13 cellular contexts compared by ENCODE assay signal in genomic region chr5:175572922-175573321, GRCh38.
DNase-seq lines count a peak whose midpoint lies in the region; ATAC-seq and TF ChIP-seq lines count a peak whose summit lies in the region.
"Had no signal": no experiment of that assay in that cellular context is flagged by ENCODE, and none has a peak within 500 bp of the region (broad histone marks: within the 10 kb centered on the region; RNA-seq: fewer than 3 reads in every experiment).

No MANE protein-coding gene starts in this region.

- peaks cover 7% of the 10 kb centered on the region for H3K4me1 Mint-ChIP-seq in MCF 10A (ENCODE audit: insufficient read depth, unreplicated experiment)
- peaks cover 10% of the 10 kb centered on the region for H3K4me1 Mint-ChIP-seq in activated naive CD4-positive, alpha-beta T cell treated with anti-CD3 and anti-CD28 coated beads, Interleukin-2, amount 10 ng/mL, durations not matched to agents 7 days and 5 days

- no peak for TF ChIP-seq CTCF in MCF 10A (IDR thresholded peaks at IDR 0.05; ENCODE audit: unreplicated experiment)
- no peak for TF ChIP-seq CTCF in breast epithelium (IDR thresholded peaks at IDR 0.05)
- TF ChIP-seq CTCF in left ventricle myocardium inferior (IDR thresholded peaks at IDR 0.05; ENCODE audit: borderline replicate concordance), result no peak
- TF ChIP-seq CTCF in thoracic aorta (IDR thresholded peaks at IDR 0.05), result no peak

- H3K4me3 Mint-ChIP-seq in MCF 10A (ENCODE audit: unreplicated experiment), result no peak overlapping the region
- no peak overlapping the region for H3K4me3 Mint-ChIP-seq in activated naive CD4-positive, alpha-beta T cell treated with anti-CD3 and anti-CD28 coated beads, Interleukin-2, amount 10 ng/mL, durations not matched to agents 7 days and 5 days

- intact Hi-C loops in MCF 10A (cut with micrococcal nuclease) (no loop called here), breast epithelium (cut with DNase I; ENCODE audit: low total_unique reads) (no loop called here), left ventricle myocardium inferior (cut with micrococcal nuclease) (no loop called here)

- peaks cover 5% of the 10 kb centered on the region for H3K9me3 Mint-ChIP-seq in MCF 10A (ENCODE audit: unreplicated experiment)
- H3K9me3 Mint-ChIP-seq in activated naive CD4-positive, alpha-beta T cell treated with anti-CD3 and anti-CD28 coated beads, Interleukin-2, amount 10 ng/mL, durations not matched to agents 7 days and 5 days, result no peaks in the 10 kb centered on the region

- ATAC-seq in thoracic aorta (ENCODE audit: insufficient number of reproducible peaks, low FRiP score, low read depth), result peak; percentile 87
- ATAC-seq: esophagus mucosa had no signal

- POLR2A ChIA-PET in MCF 10A (lab: Yijun Ruan, JAX), result no interaction called here

- peaks cover 17% of the 10 kb centered on the region for H3K27me3 Mint-ChIP-seq in MCF 10A (ENCODE audit: insufficient read depth, unreplicated experiment)
- peaks cover 41% of the 10 kb centered on the region for H3K27me3 Mint-ChIP-seq in activated naive CD4-positive, alpha-beta T cell treated with anti-CD3 and anti-CD28 coated beads, Interleukin-2, amount 10 ng/mL, durations not matched to agents 7 days and 5 days

- H3K9me3 ChIP-seq in breast epithelium (no peaks in the 10 kb centered on the region), left ventricle myocardium inferior (replicated peaks) (no peaks in the 10 kb centered on the region), thoracic aorta (no peaks in the 10 kb centered on the region)
- H3K9me3 ChIP-seq: uterus had no signal

- no peak for TF ChIP-seq POLR2A in breast epithelium (IDR thresholded peaks at IDR 0.05)

- H3K27ac ChIP-seq in breast epithelium (no peak overlapping the region), left ventricle myocardium inferior (replicated peaks) (peak overlapping the region; percentile 86), thoracic aorta (no peak overlapping the region)
- H3K27ac ChIP-seq: uterus had no signal

- peaks cover 0 to 19% of the 10 kb centered on the region in 2 donors for H3K27me3 ChIP-seq in breast epithelium
- peaks cover 4% of the 10 kb centered on the region for H3K27me3 ChIP-seq in left ventricle myocardium inferior (ENCODE audit: low read depth)
- H3K27me3 ChIP-seq in thoracic aorta (replicated peaks; ENCODE audit: insufficient read depth), result no peaks in the 10 kb centered on the region
- H3K27me3 ChIP-seq: uterus had no signal

- H3K4me3 ChIP-seq in breast epithelium (no peak overlapping the region), left ventricle myocardium inferior (no peak overlapping the region), thoracic aorta (no peak overlapping the region)
- H3K4me3 ChIP-seq: uterus had no signal

- H3K4me1 ChIP-seq in breast epithelium (no peaks in the 10 kb centered on the region), left ventricle myocardium inferior (peaks cover 15% of the 10 kb centered on the region), thoracic aorta (ENCODE audit: control insufficient read depth in 1 of 2, low read depth in 2 of 2) (no peaks in the 10 kb centered on the region)
- H3K4me1 ChIP-seq: uterus had no signal

- CTCF ChIA-PET in MCF 10A (lab: Yijun Ruan, JAX), result no interaction called here
- CTCF ChIA-PET in activated naive CD4-positive, alpha-beta T cell treated with anti-CD3 and anti-CD28 coated beads, Interleukin-2, amount 10 ng/mL, durations not matched to agents 7 days and 5 days (lab: Charles Lee), result no interaction called here

- H3K27ac Mint-ChIP-seq in MCF 10A (ENCODE audit: low read depth, unreplicated experiment), result no peak overlapping the region
- no peak overlapping the region for H3K27ac Mint-ChIP-seq in activated naive CD4-positive, alpha-beta T cell treated with anti-CD3 and anti-CD28 coated beads, Interleukin-2, amount 10 ng/mL, durations not matched to agents 7 days and 5 days

- DNase-seq in MCF 10A (ENCODE audit: unreplicated experiment) (peak; percentile 31), breast epithelium (ENCODE audit: low spot score in 2 of 2) (no peak), astrocyte of the hippocampus (ENCODE audit: low read depth, low spot score) (peak; percentile 90), left ventricle myocardium inferior (no peak), thoracic aorta (ENCODE audit: low spot score) (no peak), NCI-H2081 treated with DMSO at 0.1 percent for 48 hours (lab: John Stamatoyannopoulos, UW) (no peak)
- DNase-seq in activated naive CD4-positive, alpha-beta T cell treated with anti-CD3 and anti-CD28 coated beads, Interleukin-2, amount 10 ng/mL, durations not matched to agents 7 days and 5 days, result no peak
- no peak for DNase-seq in stimulated activated CD4-positive, alpha-beta T cell treated with anti-CD3 and anti-CD28 coated beads, Interleukin-1b, Interleukin-23, amount 100 ng/mL, for 48 hours
- DNase-seq: activated CD4-positive, alpha-beta T cell treated with anti-CD3 and anti-CD28 coated beads for 4 hours; central memory CD4-positive, alpha-beta T cell; NCI-H187 treated with DMSO at 0.1 percent for 48 hours; uterus had no signal

- H3K36me3 Mint-ChIP-seq in MCF 10A (ENCODE audit: insufficient read depth, unreplicated experiment), result no peaks in the 10 kb centered on the region
- no peaks in the 10 kb centered on the region for H3K36me3 Mint-ChIP-seq in activated naive CD4-positive, alpha-beta T cell treated with anti-CD3 and anti-CD28 coated beads, Interleukin-2, amount 10 ng/mL, durations not matched to agents 7 days and 5 days

- BruUV-seq in MCF 10A (replicated peaks; lab: Mats Ljungman, UMichigan), result no TSS peak

- no peaks in the 10 kb centered on the region for H3K36me3 ChIP-seq in breast epithelium
- no peaks in the 10 kb centered on the region for H3K36me3 ChIP-seq in left ventricle myocardium inferior
- H3K36me3 ChIP-seq in thoracic aorta, result no peaks in the 10 kb centered on the region
- H3K36me3 ChIP-seq: uterus had no signal

Comparison
In these comparisons a context has a peak if more than half of its experiments do, and no peak if none do; other contexts are left out.
1. DNase-seq: peak in MCF 10A (single experiment) and astrocyte of the hippocampus (single experiment); none in breast epithelium (0 of 2), left ventricle myocardium inferior (single experiment), thoracic aorta (single experiment), activated naive CD4-positive, alpha-beta T cell treated with anti-CD3 and anti-CD28 coated beads, Interleukin-2, amount 10 ng/mL, durations not matched to agents 7 days and 5 days (single experiment), stimulated activated CD4-positive, alpha-beta T cell treated with anti-CD3 and anti-CD28 coated beads, Interleukin-1b, Interleukin-23, amount 100 ng/mL, for 48 hours (single experiment) and NCI-H2081 treated with DMSO at 0.1 percent for 48 hours (single experiment).